Comparison of ENCODE assay signal across 20 cellular contexts in genomic region chr6:134077301-134077700, GRCh38. TPM values are rescaled to one million over a fixed set of nuclear protein-coding genes. Genes with fewer than 3 reads are reported as not detected.
DNase-seq lines count a peak whose midpoint lies in the region; ATAC-seq and TF ChIP-seq lines count a peak whose summit lies in the region.
"Had no signal": no experiment of that assay in that cellular context is flagged by ENCODE, and none has a peak within 500 bp of the region (broad histone marks: within the 10 kb centered on the region; RNA-seq: fewer than 3 reads in every experiment).

No MANE protein-coding gene starts in this region.

- H3K4me1 ChIP-seq in neural progenitor cell (peaks cover 39% of the 10 kb centered on the region), GM23338 (ENCODE audit: insufficient read depth) (peaks cover 10% of the 10 kb centered on the region)
- H3K4me1 ChIP-seq: left lung, upper lobe of left lung had no signal

- no peak overlapping the region for H2AFZ ChIP-seq in neural progenitor cell (replicated peaks)
- no peak overlapping the region for H2AFZ ChIP-seq in GM23338

- no peak for ATAC-seq in natural killer cell treated with Interleukin-12 subunit alpha and Interleukin-12 subunit beta and Interleukin-15 and Interleukin-18, amount 100 ng/mL, for 72 hours
- no peak for ATAC-seq in GM23338
- ATAC-seq: left lung, natural killer cell, right cardiac atrium had no signal

- peaks cover 29% of the 10 kb centered on the region for H3F3A ChIP-seq in neural progenitor cell (ENCODE audit: low read depth)
- H3F3A ChIP-seq in GM23338 (replicated peaks; ENCODE audit: low read depth), result no peaks in the 10 kb centered on the region

- H4K20me1 ChIP-seq in neural progenitor cell (ENCODE audit: low read depth) (no peaks in the 10 kb centered on the region), GM23338 (replicated peaks; ENCODE audit: insufficient read depth) (no peaks in the 10 kb centered on the region)

- H3K27me3 Mint-ChIP-seq in neural progenitor cell (ENCODE audit: insufficient read depth, low read depth) (peaks cover 5% of the 10 kb centered on the region), GM23338 (ENCODE audit: insufficient read depth, low read depth, poor library complexity) (peaks cover 4% of the 10 kb centered on the region)
- peaks cover 5 to 13% of the 10 kb centered on the region in 2 donors for H3K27me3 Mint-ChIP-seq in natural killer cell treated with Interleukin-12 subunit alpha and Interleukin-12 subunit beta and Interleukin-15 and Interleukin-18, amount 100 ng/mL, for 72 hours

- in situ Hi-C loops in brain microvascular endothelial cell (cut with HindIII; ENCODE audit: low pct_ligation_motif_present, low sequenced_read_pairs), result no loop called here

- no peak overlapping the region for H3K4me3 Mint-ChIP-seq in neural progenitor cell
- no peak overlapping the region for H3K4me3 Mint-ChIP-seq in natural killer cell treated with Interleukin-12 subunit alpha and Interleukin-12 subunit beta and Interleukin-15 and Interleukin-18, amount 100 ng/mL, for 72 hours
- no peak overlapping the region for H3K4me3 Mint-ChIP-seq in GM23338
- H3K4me3 Mint-ChIP-seq: natural killer cell had no signal

- H3K79me2 ChIP-seq in neural progenitor cell (ENCODE audit: low read depth) (no peaks in the 10 kb centered on the region), GM23338 (replicated peaks; ENCODE audit: insufficient read depth) (no peaks in the 10 kb centered on the region)

- no peak overlapping the region for H3K9ac ChIP-seq in neural progenitor cell

- no peaks in the 10 kb centered on the region for H3K36me3 ChIP-seq in brain microvascular endothelial cell (replicated peaks)
- no peaks in the 10 kb centered on the region for H3K36me3 ChIP-seq in neural progenitor cell
- H3K36me3 ChIP-seq in GM23338 (ENCODE audit: insufficient read depth), result no peaks in the 10 kb centered on the region
- H3K36me3 ChIP-seq: cardiac muscle cell, left lung, upper lobe of left lung had no signal

- DNase-seq in H4 (ENCODE audit: low spot score) (peak; percentile 7), NCI-H226 (peak; percentile 72), brain microvascular endothelial cell (peak; percentile 30), neural progenitor cell (ENCODE audit: low spot score) (no peak), nucleus accumbens (lab: John Stamatoyannopoulos, UW) (no peak), GM23338 (ENCODE audit: low spot score) (no peak)
- no peak for DNase-seq in natural killer cell treated with Interleukin-12 subunit alpha and Interleukin-12 subunit beta and Interleukin-15 and Interleukin-18, amount 100 ng/mL, for 72 hours (ENCODE audit: low spot score)
- DNase-seq: activated naive CD4-positive, alpha-beta T cell; C1 segment of cervical spinal cord; DMS79 treated with DMSO at 0.1 percent for 48 hours; head of caudate nucleus; Karpas-422; left lung; natural killer cell; NCI-H2029 treated with DMSO at 0.1 percent for 48 hours; NCI-H82; right cardiac atrium; upper lobe of left lung had no signal

- H3K27ac Mint-ChIP-seq in neural progenitor cell (peak overlapping the region; percentile 2), GM23338 (no peak overlapping the region)
- H3K27ac Mint-ChIP-seq in natural killer cell treated with Interleukin-12 subunit alpha and Interleukin-12 subunit beta and Interleukin-15 and Interleukin-18, amount 100 ng/mL, for 72 hours, result no peak overlapping the region
- H3K27ac Mint-ChIP-seq: natural killer cell had no signal

- H3K9me3 Mint-ChIP-seq in neural progenitor cell (peaks cover 9% of the 10 kb centered on the region), GM23338 (peaks cover 9% of the 10 kb centered on the region)
- H3K9me3 Mint-ChIP-seq in natural killer cell treated with Interleukin-12 subunit alpha and Interleukin-12 subunit beta and Interleukin-15 and Interleukin-18, amount 100 ng/mL, for 72 hours, result no peaks in the 10 kb centered on the region
- H3K9me3 Mint-ChIP-seq: natural killer cell had no signal

- H3K4me1 Mint-ChIP-seq in neural progenitor cell, result peaks cover 45% of the 10 kb centered on the region
- peaks cover 9 to 18% of the 10 kb centered on the region in 2 donors for H3K4me1 Mint-ChIP-seq in natural killer cell treated with Interleukin-12 subunit alpha and Interleukin-12 subunit beta and Interleukin-15 and Interleukin-18, amount 100 ng/mL, for 72 hours (ENCODE audit: low read depth in 2 of 2)
- peaks cover 21% of the 10 kb centered on the region for H3K4me1 Mint-ChIP-seq in GM23338

- H3K4me3 ChIP-seq in brain microvascular endothelial cell (ENCODE audit: low read depth, low read length), result no peak overlapping the region
- H3K4me3 ChIP-seq in neural progenitor cell, result no peak overlapping the region
- no peak overlapping the region for H3K4me3 ChIP-seq in GM23338
- H3K4me3 ChIP-seq: cardiac muscle cell, left lung, upper lobe of left lung had no signal

- no peak for TF ChIP-seq CTCF in brain microvascular endothelial cell (IDR thresholded peaks at IDR 0.05; ENCODE audit: low read depth, low read length, missing control alignments)
- no peak for TF ChIP-seq CTCF in neural progenitor cell (IDR thresholded peaks at IDR 0.05)
- no peak for TF ChIP-seq CTCF in GM23338 (conservative IDR thresholded peaks at IDR 0.05; ENCODE audit: low read depth in 2 of 2)

- H3K4me2 ChIP-seq in neural progenitor cell (no peak overlapping the region), GM23338 (no peak overlapping the region)

- H3K27me3 ChIP-seq in brain microvascular endothelial cell (replicated peaks) (no peaks in the 10 kb centered on the region), neural progenitor cell (no peaks in the 10 kb centered on the region), GM23338 (ENCODE audit: insufficient read depth) (no peaks in the 10 kb centered on the region)
- H3K27me3 ChIP-seq: cardiac muscle cell, left lung, upper lobe of left lung had no signal

- H3K27ac ChIP-seq in brain microvascular endothelial cell (no peak overlapping the region), neural progenitor cell (no peak overlapping the region), GM23338 (ENCODE audit: low read depth) (no peak overlapping the region)
- H3K27ac ChIP-seq: cardiac muscle cell, left lung, upper lobe of left lung, VCaP had no signal

- H3K9me2 ChIP-seq in GM23338 (ENCODE audit: insufficient read depth), result peaks cover 25% of the 10 kb centered on the region

- H3K36me3 Mint-ChIP-seq in neural progenitor cell (peaks cover 1% of the 10 kb centered on the region), GM23338 (ENCODE audit: low read depth) (peaks cover 11% of the 10 kb centered on the region)
- no peaks in the 10 kb centered on the region for H3K36me3 Mint-ChIP-seq in natural killer cell treated with Interleukin-12 subunit alpha and Interleukin-12 subunit beta and Interleukin-15 and Interleukin-18, amount 100 ng/mL, for 72 hours
- H3K36me3 Mint-ChIP-seq: natural killer cell had no signal

- no peaks in the 10 kb centered on the region for H3K9me3 ChIP-seq in neural progenitor cell (ENCODE audit: low read depth)
- H3K9me3 ChIP-seq: left lung, upper lobe of left lung had no signal

RNA-seq across cellular contexts. Expression of gene SLC2A12, which starts 24.9 kb away (rescaled TPM):
- total RNA-seq in H4 (2014; rRNA removed; shearing (Covaris generic)), result 4.7 and 4.9 TPM in 2 replicates
- total RNA-seq in neural progenitor cell (ENCODE audit: low replicate concordance), result 26.0 and 29.2 TPM in 2 replicates
- total RNA-seq in natural killer cell treated with Interleukin-12 subunit alpha and Interleukin-12 subunit beta and Interleukin-15 and Interleukin-18, amount 100 ng/mL, for 72 hours, result not detected
- 4.8 and 4.9 TPM in 2 replicates for total RNA-seq in GM23338 (2014; rRNA removed; shearing (Covaris generic))
- polyA plus RNA-seq in GM23338 (2016; fragmentation: Nextera tagmentation; extraction: Ambion mirVana), result 2.8 and 2.9 TPM in 2 replicates

Comparison
In these comparisons a context has a peak if more than half of its experiments do, and no peak if none do; other contexts are left out.
1. DNase-seq: peak in H4 (single experiment), NCI-H226 (single experiment) and brain microvascular endothelial cell (single experiment); none in neural progenitor cell (single experiment), natural killer cell treated with Interleukin-12 subunit alpha and Interleukin-12 subunit beta and Interleukin-15 and Interleukin-18, amount 100 ng/mL, for 72 hours (single experiment), nucleus accumbens (0 of 56) and GM23338 (single experiment).